Comparison of ENCODE assay signal across 8 cellular contexts in the genomic region with DNA sequence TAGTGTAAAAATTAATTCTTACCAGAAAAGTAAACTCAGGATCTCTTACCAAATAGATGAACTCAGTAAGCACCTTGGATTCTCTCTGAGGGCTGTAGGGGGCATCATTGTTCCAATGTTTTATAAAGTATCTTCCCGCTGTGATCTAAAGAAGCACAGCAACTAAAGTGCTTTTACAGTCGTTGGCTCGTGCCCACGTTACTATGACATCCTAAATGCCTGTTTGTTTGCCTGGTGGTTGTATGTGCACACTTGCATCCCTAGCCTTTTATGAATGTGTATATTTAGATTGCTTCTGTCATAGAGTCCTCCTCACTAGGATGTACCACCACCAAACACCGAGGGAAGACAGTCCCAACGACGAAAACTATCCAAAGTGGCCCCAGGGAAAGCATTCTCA. TPM values are rescaled to one million over a fixed set of nuclear protein-coding genes. Genes with fewer than 3 reads are reported as not detected.
A peak's percentile ranks its signal among the peaks of the same experiment; 100 is the strongest.
DNase-seq lines count a peak whose midpoint lies in the region; ATAC-seq and TF ChIP-seq lines count a peak whose summit lies in the region.

No MANE protein-coding gene starts in this region.

- H3K4me3 ChIP-seq in breast epithelium (no peak overlapping the region), thoracic aorta (peak overlapping the region; percentile 48)

- no peaks in the 10 kb centered on the region for H3K4me1 ChIP-seq in breast epithelium
- peaks cover 37 to 63% of the 10 kb centered on the region in 2 donors for H3K4me1 ChIP-seq in thoracic aorta (ENCODE audit: control insufficient read depth in 1 of 2, low read depth in 2 of 2)

- H3K27ac ChIP-seq in breast epithelium (peak overlapping the region; percentile 7 to 26), thoracic aorta (peak overlapping the region in 1 of 2 donors; percentile 18)

- H3K36me3 ChIP-seq in breast epithelium (no peaks in the 10 kb centered on the region), thoracic aorta (no peaks in the 10 kb centered on the region)

- no peak for TF ChIP-seq POLR2A in breast epithelium (IDR thresholded peaks at IDR 0.05)

- H3K27me3 ChIP-seq in breast epithelium = no peaks in the 10 kb centered on the region
- no peaks in the 10 kb centered on the region for H3K27me3 ChIP-seq in thoracic aorta (replicated peaks; ENCODE audit: insufficient read depth)

- peak; percentile 52 to 68 (median 59) for TF ChIP-seq CTCF in breast epithelium (IDR thresholded peaks at IDR 0.05)
- TF ChIP-seq CTCF in thoracic aorta (IDR thresholded peaks at IDR 0.05) = peak; percentile 63

- no peaks in the 10 kb centered on the region for H3K9me3 ChIP-seq in breast epithelium
- no peaks in the 10 kb centered on the region for H3K9me3 ChIP-seq in thoracic aorta

- intact Hi-C loops in breast epithelium (cut with DNase I; ENCODE audit: low total_unique reads) = no loop called here

- DNase-seq in ELR (ENCODE audit: low read depth) (peak; percentile 75), HT1080 (ENCODE audit: low read depth) (peak; percentile 59), NCI-H774 (lab: John Stamatoyannopoulos, UW) (peak; percentile 84), breast epithelium (ENCODE audit: low spot score in 2 of 2) (peak in 1 of 2 donors; percentile 54), islet precursor cell (peak; percentile 67), thoracic aorta (ENCODE audit: low spot score) (no peak), RPMI8226 (no peak)
- DNase-seq in activated CD4-positive, alpha-beta T cell treated with anti-CD3 and anti-CD28 coated beads, Interleukin-2, amount 50 U/mL, for 1 hour = no peak

- ATAC-seq in thoracic aorta (ENCODE audit: insufficient number of reproducible peaks, low FRiP score, low read depth) = peak; percentile 50

RNA-seq across cellular contexts. Expression of a gene that starts 34.5 kb away (rescaled TPM):
- total RNA-seq in HT1080 (2014; rRNA removed; shearing (Covaris generic)) = 3.7 and 3.9 TPM in 2 replicates
- 1.5 and 2.5 TPM in 2 replicates for polyA plus RNA-seq in HT1080 (2015; cell fraction: cytosol; rRNA removed)
- polyA plus RNA-seq in HT1080 (2015; cell fraction: nucleus; rRNA removed) = 4.2 and 5.5 TPM in 2 replicates
- total RNA-seq in breast epithelium (1 to 10 TPM; 4.2 to 6.9 (median 5.9) TPM), thoracic aorta (1 to 10 TPM; 4.7 to 5.8 TPM)

RNA-seq across cellular contexts. Expression of a gene that starts 35.6 kb away (rescaled TPM):
- 8.6 and 14.8 TPM in 2 replicates for total RNA-seq in HT1080 (2014; rRNA removed; shearing (Covaris generic))
- 15.0 and 16.8 TPM in 2 replicates for polyA plus RNA-seq in HT1080 (2015; cell fraction: cytosol; rRNA removed)
- 10.8 and 13.5 TPM in 2 replicates for polyA plus RNA-seq in HT1080 (2015; cell fraction: nucleus; rRNA removed)
- 10 to 100 TPM; 12.8 to 14.9 (median 14.7) TPM for total RNA-seq in breast epithelium
- 10 to 100 TPM; 11.4 to 13.0 TPM for total RNA-seq in thoracic aorta

Comparison
In these comparisons a context has a peak if more than half of its experiments do, and no peak if none do; other contexts are left out.
1. DNase-seq: peak in ELR (single experiment), HT1080 (single experiment), NCI-H774 (single experiment) and islet precursor cell (single experiment); none in thoracic aorta (single experiment), RPMI8226 (single experiment) and activated CD4-positive, alpha-beta T cell treated with anti-CD3 and anti-CD28 coated beads, Interleukin-2, amount 50 U/mL, for 1 hour (single experiment).